1 cellular context compared by ENCODE assay signal in genomic region chr16:3065069-3065741, GRCh38.
TF ChIP-seq lines count a peak whose summit lies in the region.

A gene with protein sequence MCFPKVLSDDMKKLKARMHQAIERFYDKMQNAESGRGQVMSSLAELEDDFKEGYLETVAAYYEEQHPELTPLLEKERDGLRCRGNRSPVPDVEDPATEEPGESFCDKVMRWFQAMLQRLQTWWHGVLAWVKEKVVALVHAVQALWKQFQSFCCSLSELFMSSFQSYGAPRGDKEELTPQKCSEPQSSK (plus strand): TSS chr16:3065640. CDS start chr16:3065812, 172 bp downstream.

TF ChIP-seq in HepG2, 621 proteins besides CTCF, POLR2A, EP300 and RAD21 (continued from another document and continues in another):
- no peak for TF ChIP-seq ZNF782 (CRISPR knock-in tag; IDR thresholded peaks at IDR 0.05; ENCODE audit: borderline replicate concordance)
- peak; percentile 67 for TF ChIP-seq HDAC2 (CRISPR knock-in tag; IDR thresholded peaks at IDR 0.05)
- TF ChIP-seq TRAFD1 (CRISPR knock-in tag; IDR thresholded peaks at IDR 0.05; ENCODE audit: borderline replicate concordance) = no peak
- no peak for TF ChIP-seq FOXM1 (CRISPR knock-in tag; IDR thresholded peaks at IDR 0.05)
- TF ChIP-seq, protein P1, sequence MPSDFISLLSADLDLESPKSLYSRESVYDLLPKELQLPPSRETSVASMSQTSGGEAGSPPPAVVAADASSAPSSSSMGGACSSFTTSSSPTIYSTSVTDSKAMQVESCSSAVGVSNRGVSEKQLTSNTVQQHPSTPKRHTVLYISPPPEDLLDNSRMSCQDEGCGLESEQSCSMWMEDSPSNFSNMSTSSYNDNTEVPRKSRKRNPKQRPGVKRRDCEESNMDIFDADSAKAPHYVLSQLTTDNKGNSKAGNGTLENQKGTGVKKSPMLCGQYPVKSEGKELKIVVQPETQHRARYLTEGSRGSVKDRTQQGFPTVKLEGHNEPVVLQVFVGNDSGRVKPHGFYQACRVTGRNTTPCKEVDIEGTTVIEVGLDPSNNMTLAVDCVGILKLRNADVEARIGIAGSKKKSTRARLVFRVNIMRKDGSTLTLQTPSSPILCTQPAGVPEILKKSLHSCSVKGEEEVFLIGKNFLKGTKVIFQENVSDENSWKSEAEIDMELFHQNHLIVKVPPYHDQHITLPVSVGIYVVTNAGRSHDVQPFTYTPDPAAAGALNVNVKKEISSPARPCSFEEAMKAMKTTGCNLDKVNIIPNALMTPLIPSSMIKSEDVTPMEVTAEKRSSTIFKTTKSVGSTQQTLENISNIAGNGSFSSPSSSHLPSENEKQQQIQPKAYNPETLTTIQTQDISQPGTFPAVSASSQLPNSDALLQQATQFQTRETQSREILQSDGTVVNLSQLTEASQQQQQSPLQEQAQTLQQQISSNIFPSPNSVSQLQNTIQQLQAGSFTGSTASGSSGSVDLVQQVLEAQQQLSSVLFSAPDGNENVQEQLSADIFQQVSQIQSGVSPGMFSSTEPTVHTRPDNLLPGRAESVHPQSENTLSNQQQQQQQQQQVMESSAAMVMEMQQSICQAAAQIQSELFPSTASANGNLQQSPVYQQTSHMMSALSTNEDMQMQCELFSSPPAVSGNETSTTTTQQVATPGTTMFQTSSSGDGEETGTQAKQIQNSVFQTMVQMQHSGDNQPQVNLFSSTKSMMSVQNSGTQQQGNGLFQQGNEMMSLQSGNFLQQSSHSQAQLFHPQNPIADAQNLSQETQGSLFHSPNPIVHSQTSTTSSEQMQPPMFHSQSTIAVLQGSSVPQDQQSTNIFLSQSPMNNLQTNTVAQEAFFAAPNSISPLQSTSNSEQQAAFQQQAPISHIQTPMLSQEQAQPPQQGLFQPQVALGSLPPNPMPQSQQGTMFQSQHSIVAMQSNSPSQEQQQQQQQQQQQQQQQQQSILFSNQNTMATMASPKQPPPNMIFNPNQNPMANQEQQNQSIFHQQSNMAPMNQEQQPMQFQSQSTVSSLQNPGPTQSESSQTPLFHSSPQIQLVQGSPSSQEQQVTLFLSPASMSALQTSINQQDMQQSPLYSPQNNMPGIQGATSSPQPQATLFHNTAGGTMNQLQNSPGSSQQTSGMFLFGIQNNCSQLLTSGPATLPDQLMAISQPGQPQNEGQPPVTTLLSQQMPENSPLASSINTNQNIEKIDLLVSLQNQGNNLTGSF (CRISPR knock-in tag; IDR thresholded peaks at IDR 0.05) = no peak
- peak; percentile 32; the same call in 1 of the 2 replicates for TF ChIP-seq SNAI1 (CRISPR knock-in tag; IDR thresholded peaks at IDR 0.05; ENCODE audit: borderline replicate concordance)
- TF ChIP-seq ZBTB8A (CRISPR knock-in tag; IDR thresholded peaks at IDR 0.05; ENCODE audit: borderline replicate concordance, low read depth) = no peak; the same call in 1 of the 2 replicates
- peak; percentile 29 for TF ChIP-seq ZNF510 (CRISPR knock-in tag; IDR thresholded peaks at IDR 0.05; ENCODE audit: low read depth)
- TF ChIP-seq KIAA2018 (CRISPR knock-in tag; IDR thresholded peaks at IDR 0.05; ENCODE audit: borderline replicate concordance) = no peak
- TF ChIP-seq, protein P2, sequence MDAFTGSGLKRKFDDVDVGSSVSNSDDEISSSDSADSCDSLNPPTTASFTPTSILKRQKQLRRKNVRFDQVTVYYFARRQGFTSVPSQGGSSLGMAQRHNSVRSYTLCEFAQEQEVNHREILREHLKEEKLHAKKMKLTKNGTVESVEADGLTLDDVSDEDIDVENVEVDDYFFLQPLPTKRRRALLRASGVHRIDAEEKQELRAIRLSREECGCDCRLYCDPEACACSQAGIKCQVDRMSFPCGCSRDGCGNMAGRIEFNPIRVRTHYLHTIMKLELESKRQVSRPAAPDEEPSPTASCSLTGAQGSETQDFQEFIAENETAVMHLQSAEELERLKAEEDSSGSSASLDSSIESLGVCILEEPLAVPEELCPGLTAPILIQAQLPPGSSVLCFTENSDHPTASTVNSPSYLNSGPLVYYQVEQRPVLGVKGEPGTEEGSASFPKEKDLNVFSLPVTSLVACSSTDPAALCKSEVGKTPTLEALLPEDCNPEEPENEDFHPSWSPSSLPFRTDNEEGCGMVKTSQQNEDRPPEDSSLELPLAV (CRISPR knock-in tag; conservative IDR thresholded peaks at IDR 0.05; ENCODE audit: low read depth) = no peak
- peak; percentile 79 for TF ChIP-seq SALL1 (CRISPR knock-in tag; IDR thresholded peaks at IDR 0.05)
- peak; percentile 48 for TF ChIP-seq XRCC5 (optimal IDR thresholded peaks at IDR 0.05; ENCODE audit: low read length)
- TF ChIP-seq, protein P3, sequence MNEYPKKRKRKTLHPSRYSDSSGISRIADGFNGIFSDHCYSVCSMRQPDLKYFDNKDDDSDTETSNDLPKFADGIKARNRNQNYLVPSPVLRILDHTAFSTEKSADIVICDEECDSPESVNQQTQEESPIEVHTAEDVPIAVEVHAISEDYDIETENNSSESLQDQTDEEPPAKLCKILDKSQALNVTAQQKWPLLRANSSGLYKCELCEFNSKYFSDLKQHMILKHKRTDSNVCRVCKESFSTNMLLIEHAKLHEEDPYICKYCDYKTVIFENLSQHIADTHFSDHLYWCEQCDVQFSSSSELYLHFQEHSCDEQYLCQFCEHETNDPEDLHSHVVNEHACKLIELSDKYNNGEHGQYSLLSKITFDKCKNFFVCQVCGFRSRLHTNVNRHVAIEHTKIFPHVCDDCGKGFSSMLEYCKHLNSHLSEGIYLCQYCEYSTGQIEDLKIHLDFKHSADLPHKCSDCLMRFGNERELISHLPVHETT (CRISPR knock-in tag; conservative IDR thresholded peaks at IDR 0.05) = no peak
- peak; percentile 97 for TF ChIP-seq RELA (CRISPR knock-in tag; IDR thresholded peaks at IDR 0.05)
- TF ChIP-seq FOXK1 (CRISPR knock-in tag; IDR thresholded peaks at IDR 0.05; ENCODE audit: borderline replicate concordance, low read depth) = peak; percentile 32; the same call in 1 of the 2 replicates
- TF ChIP-seq ZNF563 (CRISPR knock-in tag; IDR thresholded peaks at IDR 0.05) = 0 out of 2 replicates have a peak, but pooled peaks have one; percentile 6
- TF ChIP-seq, protein P4, sequence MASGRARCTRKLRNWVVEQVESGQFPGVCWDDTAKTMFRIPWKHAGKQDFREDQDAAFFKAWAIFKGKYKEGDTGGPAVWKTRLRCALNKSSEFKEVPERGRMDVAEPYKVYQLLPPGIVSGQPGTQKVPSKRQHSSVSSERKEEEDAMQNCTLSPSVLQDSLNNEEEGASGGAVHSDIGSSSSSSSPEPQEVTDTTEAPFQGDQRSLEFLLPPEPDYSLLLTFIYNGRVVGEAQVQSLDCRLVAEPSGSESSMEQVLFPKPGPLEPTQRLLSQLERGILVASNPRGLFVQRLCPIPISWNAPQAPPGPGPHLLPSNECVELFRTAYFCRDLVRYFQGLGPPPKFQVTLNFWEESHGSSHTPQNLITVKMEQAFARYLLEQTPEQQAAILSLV (CRISPR knock-in tag; IDR thresholded peaks at IDR 0.05; ENCODE audit: borderline replicate concordance) = peak; percentile 63; the same call in 1 of the 2 replicates
- peak in 1 of 2 experiments; percentile 35; a peak in 2 of 4 replicates for TF ChIP-seq MAFK (conservative IDR thresholded peaks at IDR 0.05 in 1 of 2, IDR thresholded peaks at IDR 0.05 in 1 of 2; ENCODE audit: low read length in 2 of 2)
- no peak for TF ChIP-seq TRIM22 (IDR thresholded peaks at IDR 0.05)
- TF ChIP-seq, protein P5, sequence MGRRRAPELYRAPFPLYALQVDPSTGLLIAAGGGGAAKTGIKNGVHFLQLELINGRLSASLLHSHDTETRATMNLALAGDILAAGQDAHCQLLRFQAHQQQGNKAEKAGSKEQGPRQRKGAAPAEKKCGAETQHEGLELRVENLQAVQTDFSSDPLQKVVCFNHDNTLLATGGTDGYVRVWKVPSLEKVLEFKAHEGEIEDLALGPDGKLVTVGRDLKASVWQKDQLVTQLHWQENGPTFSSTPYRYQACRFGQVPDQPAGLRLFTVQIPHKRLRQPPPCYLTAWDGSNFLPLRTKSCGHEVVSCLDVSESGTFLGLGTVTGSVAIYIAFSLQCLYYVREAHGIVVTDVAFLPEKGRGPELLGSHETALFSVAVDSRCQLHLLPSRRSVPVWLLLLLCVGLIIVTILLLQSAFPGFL (CRISPR knock-in tag; IDR thresholded peaks at IDR 0.05) = no peak
- TF ChIP-seq CHCHD3 (CRISPR knock-in tag; IDR thresholded peaks at IDR 0.05) = no peak
- 0 out of 2 replicates have a peak, but pooled peaks have one; percentile 41 for TF ChIP-seq ZNF264 (CRISPR knock-in tag; IDR thresholded peaks at IDR 0.05)
- TF ChIP-seq RXRA (CRISPR knock-in tag; IDR thresholded peaks at IDR 0.05) = peak; percentile 83
- TF ChIP-seq, protein P6, sequence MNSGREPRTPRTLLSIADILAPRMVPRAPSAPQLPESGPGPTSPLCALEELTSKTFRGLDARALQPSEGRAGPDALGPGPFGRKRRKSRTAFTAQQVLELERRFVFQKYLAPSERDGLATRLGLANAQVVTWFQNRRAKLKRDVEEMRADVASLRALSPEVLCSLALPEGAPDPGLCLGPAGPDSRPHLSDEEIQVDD (CRISPR knock-in tag; IDR thresholded peaks at IDR 0.05; ENCODE audit: borderline replicate concordance) = no peak
- TF ChIP-seq KDM5B (CRISPR knock-in tag; IDR thresholded peaks at IDR 0.05; ENCODE audit: borderline replicate concordance) = no peak
- no peak; the same call in 1 of the 2 replicates for TF ChIP-seq ZNF737 (CRISPR knock-in tag; IDR thresholded peaks at IDR 0.05; ENCODE audit: borderline replicate concordance)
- TF ChIP-seq PITX1 (CRISPR knock-in tag; IDR thresholded peaks at IDR 0.05) = peak; percentile 46; the same call in 1 of the 2 replicates
- peak; percentile 44 for TF ChIP-seq ZNF746 (CRISPR knock-in tag; IDR thresholded peaks at IDR 0.05)
- TF ChIP-seq U2AF2 (IDR thresholded peaks at IDR 0.05; ENCODE audit: low read depth, low read length) = no peak
